Comparison of ENCODE assay signal across 8 cellular contexts in genomic region chr5:151082976-151083651, GRCh38. TPM values are rescaled to one million over a fixed set of nuclear protein-coding genes. Genes with fewer than 3 reads are reported as not detected.
DNase-seq lines count a peak whose midpoint lies in the region; ATAC-seq and TF ChIP-seq lines count a peak whose summit lies in the region.

No MANE protein-coding gene starts in this region.

- TF ChIP-seq CTCF in mammary epithelial cell (conservative IDR thresholded peaks at IDR 0.05 in 1 of 2, IDR thresholded peaks at IDR 0.05 in 1 of 2; ENCODE audit: extremely low read depth in 1 of 2, insufficient read depth in 1 of 2, low read depth in 1 of 2, low read length in 2 of 2) = peak in 1 of 2 donors; percentile 2
- no peak for TF ChIP-seq CTCF in smooth muscle cell (IDR thresholded peaks at IDR 0.05; ENCODE audit: borderline replicate concordance, insufficient read depth, poor library complexity, severe bottlenecking)
- TF ChIP-seq CTCF in lower leg skin (IDR thresholded peaks at IDR 0.05) = no peak
- no peak for TF ChIP-seq CTCF in GM13977 (IDR thresholded peaks at IDR 0.05; ENCODE audit: extremely low read depth, insufficient read depth, missing control alignments)

- peak; percentile 53 to 77 (median 58) for DNase-seq in T-helper 1 cell
- peak; percentile 97 for DNase-seq in mammary epithelial cell
- DNase-seq in smooth muscle cell (lab: John Stamatoyannopoulos, UW; ENCODE audit: unreplicated experiment) = no peak
- DNase-seq in lower leg skin (ENCODE audit: low spot score in 2 of 2) = no peak
- no peak for DNase-seq in HCEC 1CT
- DNase-seq in GM13977 (ENCODE audit: low spot score) = no peak

- no peak for ATAC-seq in GM18519 (IDR thresholded peaks at IDR 0.05; ENCODE audit: low FRiP score, unreplicated experiment)

- H4K20me1 ChIP-seq in mammary epithelial cell (ENCODE audit: insufficient read depth, low read length) = no peaks in the 10 kb centered on the region
- peaks cover 21% of the 10 kb centered on the region for H4K20me1 ChIP-seq in smooth muscle cell (ENCODE audit: low read depth)

- H3K9ac ChIP-seq in mammary epithelial cell (ENCODE audit: insufficient read depth, low read length) (peak overlapping the region; percentile 55), smooth muscle cell (ENCODE audit: low read depth) (peak overlapping the region; percentile 99)

- H3K4me2 ChIP-seq in mammary epithelial cell (ENCODE audit: insufficient read depth, low read depth, low read length) = peak overlapping the region; percentile 66
- H3K4me2 ChIP-seq in smooth muscle cell = peak overlapping the region; percentile 89

- in situ Hi-C loops in mammary epithelial cell (cut with MboI; ENCODE audit: low sequenced_read_pairs in 2 of 2) = no loop called here
- in situ Hi-C loops in GM13977 (cut with MboI; ENCODE audit: low pct_unique_long_range_greater_than_20kb, low sequenced_read_pairs, unreplicated experiment) = no loop called here

- H3K27ac ChIP-seq in mammary epithelial cell (ENCODE audit: insufficient read depth, low read depth, low read length) (peak overlapping the region; percentile 99), smooth muscle cell (ENCODE audit: low read depth) (peak overlapping the region; percentile 100)

- H2AFZ ChIP-seq in mammary epithelial cell (ENCODE audit: low read depth, low read length) = no peak overlapping the region
- no peak overlapping the region for H2AFZ ChIP-seq in smooth muscle cell (ENCODE audit: low read depth)

- H3K4me3 ChIP-seq in mammary epithelial cell (replicated peaks in 1 of 3; ENCODE audit: insufficient read depth in 1 of 3, low read depth in 2 of 3, low read length in 3 of 3) = no peak overlapping the region
- H3K4me3 ChIP-seq in smooth muscle cell = no peak overlapping the region
- H3K4me3 ChIP-seq in lower leg skin (ENCODE audit: low read depth, poor library complexity, severe bottlenecking) = no peak overlapping the region

- H3F3A ChIP-seq in smooth muscle cell (ENCODE audit: low read depth) = peaks cover 14% of the 10 kb centered on the region

- peaks cover 41% of the 10 kb centered on the region for H3K79me2 ChIP-seq in mammary epithelial cell (ENCODE audit: insufficient read depth, low read length)
- peaks cover 23% of the 10 kb centered on the region for H3K79me2 ChIP-seq in smooth muscle cell (ENCODE audit: low read depth)

- 24% methylated on average over 3 of the region's 3 CpGs for WGBS in mammary epithelial cell (ENCODE audit: low coverage, missing lambda C conversion rate)
- WGBS in smooth muscle cell (ENCODE audit: low lambda C conversion rate) = 77% methylated on average over 3 of the region's 3 CpGs
- 45 to 58% methylated on average over 3 of the region's 3 CpGs for WGBS in lower leg skin, 2 donors

- CTCF ChIA-PET in mammary epithelial cell (lab: Charles Lee; ENCODE audit: low non-redundant PET) = interaction anchor here (0.7 kb wide), 1 partner anchor 32 kb away, joined by 3 read pairs; no protein-coding TSS in a partner anchor

- H3K9me3 ChIP-seq in mammary epithelial cell (replicated peaks; ENCODE audit: insufficient read depth, low read length) (no peaks in the 10 kb centered on the region), smooth muscle cell (replicated peaks; ENCODE audit: low read depth) (no peaks in the 10 kb centered on the region)

- dilution Hi-C loops in mammary epithelial cell (cut with HindIII; ENCODE audit: low sequenced_read_pairs) = loop anchor here (25.0 kb wide), 1 partner anchor 529 kb away; no protein-coding TSS in a partner anchor

- H3K4me1 ChIP-seq in mammary epithelial cell (ENCODE audit: insufficient read depth, low read length) (peaks cover 51% of the 10 kb centered on the region), smooth muscle cell (ENCODE audit: low read depth) (peaks cover 12% of the 10 kb centered on the region)

- intact Hi-C loops in mammary epithelial cell (cut with micrococcal nuclease) = loop anchor here (1.0 kb wide), 1 partner anchor 10 kb away; no protein-coding TSS in a partner anchor
- intact Hi-C loops in lower leg skin (cut with DNase I; ENCODE audit: low total_unique reads) = no loop called here

- TF ChIP-seq POLR2A in GM19099 (IDR thresholded peaks at IDR 0.05; ENCODE audit: extremely low read depth, insufficient read length, low read depth) (peak; percentile 16), lower leg skin (IDR thresholded peaks at IDR 0.05) (no peak)

- H3K36me3 ChIP-seq in mammary epithelial cell (ENCODE audit: insufficient read depth, low read length) (peaks cover 3% of the 10 kb centered on the region), smooth muscle cell (ENCODE audit: low read depth) (no peaks in the 10 kb centered on the region)

- BruUV-seq in mammary epithelial cell (replicated peaks; lab: Mats Ljungman, UMichigan) = no TSS peak

- no peaks in the 10 kb centered on the region for H3K27me3 ChIP-seq in mammary epithelial cell (ENCODE audit: insufficient read depth, low read length)
- H3K27me3 ChIP-seq in smooth muscle cell (ENCODE audit: low read depth) = no peaks in the 10 kb centered on the region

RNA-seq across cellular contexts. Expression of gene TNIP1, which starts 2.3 kb away (rescaled TPM):
- total RNA-seq in mammary epithelial cell = 100 to 1,000 TPM in 1 of 2 donors, 10 to 100 TPM in 1; 74.3 to 247 TPM
- polyA plus RNA-seq in mammary epithelial cell = 118 TPM
- 137 TPM for polyA minus RNA-seq in mammary epithelial cell
- total RNA-seq in smooth muscle cell = 45.7 and 51.4 TPM in 2 replicates
- polyA plus RNA-seq in smooth muscle cell = 64.4 and 73.7 TPM in 2 replicates
- 100 to 1,000 TPM in 1 of 4 donors, 10 to 100 TPM in 3; 91.2 to 123 (median 98.1) TPM for total RNA-seq in lower leg skin

Comparison
In these comparisons a context has a peak if more than half of its experiments do, and no peak if none do; other contexts are left out.
1. DNase-seq: peak in T-helper 1 cell (5 of 5) and mammary epithelial cell (single experiment); none in smooth muscle cell (single experiment), lower leg skin (0 of 2), HCEC 1CT (single experiment) and GM13977 (single experiment).